1 cellular context compared by ENCODE assay signal in the genomic region with DNA sequence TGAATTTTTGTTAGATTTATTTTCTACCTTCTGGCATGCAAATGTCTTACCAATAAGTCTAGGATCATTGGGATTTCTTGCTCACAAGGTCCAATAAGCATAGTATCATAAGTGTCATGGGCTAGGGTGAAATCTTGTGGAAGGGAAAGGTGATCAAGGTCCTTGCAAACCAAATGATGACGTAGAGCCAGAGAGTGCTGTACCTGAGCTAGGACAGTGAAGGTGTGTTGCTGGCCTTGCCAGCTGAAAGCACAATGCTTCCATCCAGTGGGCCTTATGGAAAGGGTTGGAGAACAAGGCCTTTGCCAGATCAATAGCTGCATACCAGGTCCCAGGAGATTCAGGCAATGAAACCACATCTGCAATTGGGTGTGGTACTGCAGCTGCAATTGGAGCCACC.
TF ChIP-seq lines count a peak whose summit lies in the region.

No MANE protein-coding gene starts in this region.

TF ChIP-seq in H1, 55 proteins besides CTCF, POLR2A, EP300 and RAD21 (continued from another document):
- TF ChIP-seq, protein P1, sequence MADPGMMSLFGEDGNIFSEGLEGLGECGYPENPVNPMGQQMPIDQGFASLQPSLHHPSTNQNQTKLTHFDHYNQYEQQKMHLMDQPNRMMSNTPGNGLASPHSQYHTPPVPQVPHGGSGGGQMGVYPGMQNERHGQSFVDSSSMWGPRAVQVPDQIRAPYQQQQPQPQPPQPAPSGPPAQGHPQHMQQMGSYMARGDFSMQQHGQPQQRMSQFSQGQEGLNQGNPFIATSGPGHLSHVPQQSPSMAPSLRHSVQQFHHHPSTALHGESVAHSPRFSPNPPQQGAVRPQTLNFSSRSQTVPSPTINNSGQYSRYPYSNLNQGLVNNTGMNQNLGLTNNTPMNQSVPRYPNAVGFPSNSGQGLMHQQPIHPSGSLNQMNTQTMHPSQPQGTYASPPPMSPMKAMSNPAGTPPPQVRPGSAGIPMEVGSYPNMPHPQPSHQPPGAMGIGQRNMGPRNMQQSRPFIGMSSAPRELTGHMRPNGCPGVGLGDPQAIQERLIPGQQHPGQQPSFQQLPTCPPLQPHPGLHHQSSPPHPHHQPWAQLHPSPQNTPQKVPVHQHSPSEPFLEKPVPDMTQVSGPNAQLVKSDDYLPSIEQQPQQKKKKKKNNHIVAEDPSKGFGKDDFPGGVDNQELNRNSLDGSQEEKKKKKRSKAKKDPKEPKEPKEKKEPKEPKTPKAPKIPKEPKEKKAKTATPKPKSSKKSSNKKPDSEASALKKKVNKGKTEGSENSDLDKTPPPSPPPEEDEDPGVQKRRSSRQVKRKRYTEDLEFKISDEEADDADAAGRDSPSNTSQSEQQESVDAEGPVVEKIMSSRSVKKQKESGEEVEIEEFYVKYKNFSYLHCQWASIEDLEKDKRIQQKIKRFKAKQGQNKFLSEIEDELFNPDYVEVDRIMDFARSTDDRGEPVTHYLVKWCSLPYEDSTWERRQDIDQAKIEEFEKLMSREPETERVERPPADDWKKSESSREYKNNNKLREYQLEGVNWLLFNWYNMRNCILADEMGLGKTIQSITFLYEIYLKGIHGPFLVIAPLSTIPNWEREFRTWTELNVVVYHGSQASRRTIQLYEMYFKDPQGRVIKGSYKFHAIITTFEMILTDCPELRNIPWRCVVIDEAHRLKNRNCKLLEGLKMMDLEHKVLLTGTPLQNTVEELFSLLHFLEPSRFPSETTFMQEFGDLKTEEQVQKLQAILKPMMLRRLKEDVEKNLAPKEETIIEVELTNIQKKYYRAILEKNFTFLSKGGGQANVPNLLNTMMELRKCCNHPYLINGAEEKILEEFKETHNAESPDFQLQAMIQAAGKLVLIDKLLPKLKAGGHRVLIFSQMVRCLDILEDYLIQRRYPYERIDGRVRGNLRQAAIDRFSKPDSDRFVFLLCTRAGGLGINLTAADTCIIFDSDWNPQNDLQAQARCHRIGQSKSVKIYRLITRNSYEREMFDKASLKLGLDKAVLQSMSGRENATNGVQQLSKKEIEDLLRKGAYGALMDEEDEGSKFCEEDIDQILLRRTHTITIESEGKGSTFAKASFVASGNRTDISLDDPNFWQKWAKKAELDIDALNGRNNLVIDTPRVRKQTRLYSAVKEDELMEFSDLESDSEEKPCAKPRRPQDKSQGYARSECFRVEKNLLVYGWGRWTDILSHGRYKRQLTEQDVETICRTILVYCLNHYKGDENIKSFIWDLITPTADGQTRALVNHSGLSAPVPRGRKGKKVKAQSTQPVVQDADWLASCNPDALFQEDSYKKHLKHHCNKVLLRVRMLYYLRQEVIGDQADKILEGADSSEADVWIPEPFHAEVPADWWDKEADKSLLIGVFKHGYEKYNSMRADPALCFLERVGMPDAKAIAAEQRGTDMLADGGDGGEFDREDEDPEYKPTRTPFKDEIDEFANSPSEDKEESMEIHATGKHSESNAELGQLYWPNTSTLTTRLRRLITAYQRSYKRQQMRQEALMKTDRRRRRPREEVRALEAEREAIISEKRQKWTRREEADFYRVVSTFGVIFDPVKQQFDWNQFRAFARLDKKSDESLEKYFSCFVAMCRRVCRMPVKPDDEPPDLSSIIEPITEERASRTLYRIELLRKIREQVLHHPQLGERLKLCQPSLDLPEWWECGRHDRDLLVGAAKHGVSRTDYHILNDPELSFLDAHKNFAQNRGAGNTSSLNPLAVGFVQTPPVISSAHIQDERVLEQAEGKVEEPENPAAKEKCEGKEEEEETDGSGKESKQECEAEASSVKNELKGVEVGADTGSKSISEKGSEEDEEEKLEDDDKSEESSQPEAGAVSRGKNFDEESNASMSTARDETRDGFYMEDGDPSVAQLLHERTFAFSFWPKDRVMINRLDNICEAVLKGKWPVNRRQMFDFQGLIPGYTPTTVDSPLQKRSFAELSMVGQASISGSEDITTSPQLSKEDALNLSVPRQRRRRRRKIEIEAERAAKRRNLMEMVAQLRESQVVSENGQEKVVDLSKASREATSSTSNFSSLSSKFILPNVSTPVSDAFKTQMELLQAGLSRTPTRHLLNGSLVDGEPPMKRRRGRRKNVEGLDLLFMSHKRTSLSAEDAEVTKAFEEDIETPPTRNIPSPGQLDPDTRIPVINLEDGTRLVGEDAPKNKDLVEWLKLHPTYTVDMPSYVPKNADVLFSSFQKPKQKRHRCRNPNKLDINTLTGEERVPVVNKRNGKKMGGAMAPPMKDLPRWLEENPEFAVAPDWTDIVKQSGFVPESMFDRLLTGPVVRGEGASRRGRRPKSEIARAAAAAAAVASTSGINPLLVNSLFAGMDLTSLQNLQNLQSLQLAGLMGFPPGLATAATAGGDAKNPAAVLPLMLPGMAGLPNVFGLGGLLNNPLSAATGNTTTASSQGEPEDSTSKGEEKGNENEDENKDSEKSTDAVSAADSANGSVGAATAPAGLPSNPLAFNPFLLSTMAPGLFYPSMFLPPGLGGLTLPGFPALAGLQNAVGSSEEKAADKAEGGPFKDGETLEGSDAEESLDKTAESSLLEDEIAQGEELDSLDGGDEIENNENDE (IDR thresholded peaks at IDR 0.05; ENCODE audit: insufficient replicate concordance, low read length): no peak
- TF ChIP-seq RXRA (IDR thresholded peaks at IDR 0.05; ENCODE audit: insufficient read depth, low read depth, low read length) (no peak), HDAC6 (IDR thresholded peaks at IDR 0.05; ENCODE audit: low read depth, low read length) (no peak), TCF12 (IDR thresholded peaks at IDR 0.05; ENCODE audit: low read depth, low read length) (no peak), EGR1 (IDR thresholded peaks at IDR 0.05; ENCODE audit: borderline replicate concordance, low read depth, low read length) (no peak), BRCA1 (IDR thresholded peaks at IDR 0.05; ENCODE audit: low read depth, low read length) (no peak), SAP30 (IDR thresholded peaks at IDR 0.05; ENCODE audit: insufficient read depth, insufficient replicate concordance, low read length) (no peak), SIRT6 (IDR thresholded peaks at IDR 0.05; ENCODE audit: low read length) (no peak), SIX5 (IDR thresholded peaks at IDR 0.05; ENCODE audit: low read depth, low read length) (no peak), SP4 (IDR thresholded peaks at IDR 0.05; ENCODE audit: low read length) (no peak), GABPA (IDR thresholded peaks at IDR 0.05; ENCODE audit: borderline replicate concordance, insufficient read depth, low read length) (no peak), BCL11A (IDR thresholded peaks at IDR 0.05; ENCODE audit: low read depth in 2 of 2, low read length in 2 of 2) (no peak), SRF (IDR thresholded peaks at IDR 0.05; ENCODE audit: low read depth, low read length) (no peak), GTF2F1 (IDR thresholded peaks at IDR 0.05; ENCODE audit: borderline replicate concordance, low read depth, low read length) (no peak), EZH2 (IDR thresholded peaks at IDR 0.05; ENCODE audit: low read depth, low read length, severe bottlenecking) (no peak)
- TF ChIP-seq, protein P2, sequence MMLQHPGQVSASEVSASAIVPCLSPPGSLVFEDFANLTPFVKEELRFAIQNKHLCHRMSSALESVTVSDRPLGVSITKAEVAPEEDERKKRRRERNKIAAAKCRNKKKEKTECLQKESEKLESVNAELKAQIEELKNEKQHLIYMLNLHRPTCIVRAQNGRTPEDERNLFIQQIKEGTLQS (IDR thresholded peaks at IDR 0.05; ENCODE audit: insufficient read depth, low read depth, low read length): no peak
